ENCODE assay signal across 32 cellular contexts in genomic region chr2:5974477-5974876, GRCh38.
"Had no signal": no experiment of that assay in that cellular context is flagged by ENCODE, and none has a peak within 500 bp of the region (broad histone marks: within the 10 kb centered on the region; RNA-seq: fewer than 3 reads in every experiment).

No MANE protein-coding gene starts in this region.

- H3K4me1 Mint-ChIP-seq: activated CD4-positive, alpha-beta T cell treated with anti-CD3 and anti-CD28 coated beads, Interleukin-2, amount 10 ng/mL, durations not matched to agents 24 days and 14 days; activated naive CD8-positive, alpha-beta T cell treated with anti-CD3 and anti-CD28 coated beads, Interleukin-2, amount 10 ng/mL, durations not matched to agents 7 days and 5 days; activated T-helper 17 cell treated with anti-CD3 and anti-CD28 coated beads, Interleukin-2, amount 50 U/mL, for 72 hours had no signal

- H3K4me3 Mint-ChIP-seq: activated CD4-positive, alpha-beta T cell treated with anti-CD3 and anti-CD28 coated beads, Interleukin-2, amount 10 ng/mL, durations not matched to agents 24 days and 14 days; activated CD8-positive, alpha-beta T cell treated with anti-CD3 and anti-CD28 coated beads for 36 hours; activated naive CD8-positive, alpha-beta T cell treated with anti-CD3 and anti-CD28 coated beads, Interleukin-2, amount 10 ng/mL, durations not matched to agents 7 days and 5 days; activated T-cell treated with anti-CD3 and anti-CD28 coated beads, Interleukin-2, amount 50 U/mL, for 72 hours; activated T-helper 17 cell treated with anti-CD3 and anti-CD28 coated beads, Interleukin-2, amount 50 U/mL, for 72 hours had no signal

- H3K27me3 Mint-ChIP-seq: activated CD4-positive, alpha-beta T cell treated with anti-CD3 and anti-CD28 coated beads, Interleukin-2, amount 10 ng/mL, durations not matched to agents 24 days and 14 days; activated CD8-positive, alpha-beta T cell treated with anti-CD3 and anti-CD28 coated beads for 36 hours; activated naive CD8-positive, alpha-beta T cell treated with anti-CD3 and anti-CD28 coated beads, Interleukin-2, amount 10 ng/mL, durations not matched to agents 7 days and 5 days; activated T-helper 17 cell treated with anti-CD3 and anti-CD28 coated beads, Interleukin-2, amount 50 U/mL, for 72 hours had no signal

- H3K27ac ChIP-seq: ascending aorta, breast epithelium, Peyer's patch, SJSA1 had no signal

- H3K9me3 Mint-ChIP-seq: activated CD4-positive, alpha-beta T cell treated with anti-CD3 and anti-CD28 coated beads, Interleukin-2, amount 10 ng/mL, durations not matched to agents 24 days and 14 days; activated CD8-positive, alpha-beta T cell treated with anti-CD3 and anti-CD28 coated beads for 36 hours; activated T-helper 17 cell treated with anti-CD3 and anti-CD28 coated beads, Interleukin-2, amount 50 U/mL, for 72 hours had no signal

- ATAC-seq: activated CD8-positive, alpha-beta T cell treated with anti-CD3 and anti-CD28 coated beads for 36 hours; activated T-cell treated with anti-CD3 and anti-CD28 coated beads, Interleukin-2, amount 50 U/mL, for 72 hours; activated T-helper 17 cell treated with anti-CD3 and anti-CD28 coated beads, Interleukin-2, amount 50 U/mL, for 72 hours; PC-3 had no signal

- H3K27ac Mint-ChIP-seq: activated CD4-positive, alpha-beta T cell treated with anti-CD3 and anti-CD28 coated beads, Interleukin-2, amount 10 ng/mL, durations not matched to agents 24 days and 14 days; activated CD8-positive, alpha-beta T cell treated with anti-CD3 and anti-CD28 coated beads for 36 hours; activated naive CD8-positive, alpha-beta T cell treated with anti-CD3 and anti-CD28 coated beads, Interleukin-2, amount 10 ng/mL, durations not matched to agents 7 days and 5 days; activated T-cell treated with anti-CD3 and anti-CD28 coated beads, Interleukin-2, amount 50 U/mL, for 72 hours; activated T-helper 17 cell treated with anti-CD3 and anti-CD28 coated beads, Interleukin-2, amount 50 U/mL, for 72 hours had no signal

- H3K36me3 Mint-ChIP-seq: activated naive CD8-positive, alpha-beta T cell treated with anti-CD3 and anti-CD28 coated beads, Interleukin-2, amount 10 ng/mL, durations not matched to agents 7 days and 5 days had no signal

- DNase-seq: activated CD4-positive, alpha-beta T cell treated with anti-CD3 and anti-CD28 coated beads, Interleukin-2, amount 10 ng/mL, durations not matched to agents 24 days and 14 days; activated CD4-positive, alpha-beta T cell treated with anti-CD3 and anti-CD28 coated beads, Interleukin-2, amount 50 U/mL, for 4 hours; activated CD8-positive, alpha-beta T cell treated with anti-CD3 and anti-CD28 coated beads for 36 hours; activated effector memory CD4-positive, alpha-beta T cell treated with anti-CD3 and anti-CD28 coated beads, Interleukin-2, amount 50 U/mL, for 16 hours; activated naive CD4-positive, alpha-beta T cell; activated naive CD4-positive, alpha-beta T cell treated with anti-CD3 and anti-CD28 coated beads, Interleukin-2, amount 50 U/mL, for 16 hours; activated naive CD8-positive, alpha-beta T cell treated with anti-CD3 and anti-CD28 coated beads, Interleukin-2, amount 10 ng/mL, durations not matched to agents 7 days and 5 days; activated T-cell treated with anti-CD3 and anti-CD28 coated beads, Interleukin-2, amount 50 U/mL, for 1 hour; activated T-cell treated with anti-CD3 and anti-CD28 coated beads, Interleukin-2, amount 50 U/mL, for 72 hours; amygdala; NCI-H1092 treated with DMSO at 0.1 percent for 48 hours; NCI-H1417; NCI-H146; NCI-H187; NCI-H2029 treated with DMSO at 0.1 percent for 48 hours; NCI-H2107; NCI-H2171; NCI-H510A; NCI-H526; NCI-H748 treated with DMSO at 0.1 percent for 48 hours; NK-92 treated with Interleukin-12 subunit alpha and Interleukin-12 subunit beta, amount 100 ng/mL, for 24 hours; PC-3; Peyer's patch; RPMI8226; SHP77 treated with DMSO at 0.1 percent for 48 hours; SK-N-SH; T-helper 2 cell; T-helper 9 cell had no signal
